In the genomic region with DNA sequence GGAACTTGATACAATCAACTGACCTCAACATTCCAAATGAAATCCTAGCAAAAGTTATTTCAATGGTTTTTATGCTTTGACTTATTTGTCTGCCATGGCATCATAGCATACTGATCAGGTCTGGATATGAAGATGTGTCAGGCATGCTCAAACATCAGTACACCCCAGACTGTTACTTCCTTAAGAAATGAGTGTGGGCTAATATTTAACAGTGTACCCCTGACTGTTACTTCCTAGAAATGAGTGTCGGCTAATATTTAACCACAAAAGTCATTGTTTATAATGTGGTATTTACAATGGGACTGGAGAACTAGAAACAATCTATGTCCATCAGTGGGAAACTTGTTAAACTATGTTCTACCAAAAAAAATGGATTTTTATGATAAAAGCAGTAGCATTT, we compare ENCODE assay signal across 20 cellular contexts. TPM values are rescaled to one million over a fixed set of nuclear protein-coding genes. Genes with fewer than 3 reads are reported as not detected.
DNase-seq lines count a peak whose midpoint lies in the region; ATAC-seq, FAIRE-seq and TF ChIP-seq lines count a peak whose summit lies in the region.
"Had no signal": no experiment of that assay in that cellular context is flagged by ENCODE, and none has a peak within 500 bp of the region (broad histone marks: within the 10 kb centered on the region; RNA-seq: fewer than 3 reads in every experiment).

No MANE protein-coding gene starts in this region.

- 27 to 41% methylated on average over 1 of the region's 1 CpG for WGBS in pancreas, 2 donors

- BruUV-seq in Calu3 (replicated peaks; lab: Mats Ljungman, UMichigan), result no TSS peak

- H3K27ac ChIP-seq in cingulate gyrus (ENCODE audit: low read depth, low read length) (peak overlapping the region; percentile 12), pancreas (no peak overlapping the region)
- H3K27ac ChIP-seq: adrenal gland, neural progenitor cell, psoas muscle, spleen had no signal

- no peak overlapping the region for H3K27ac Mint-ChIP-seq in Calu3 (ENCODE audit: unreplicated experiment)
- H3K27ac Mint-ChIP-seq: activated CD4-positive, alpha-beta T cell treated with anti-CD3 and anti-CD28 coated beads, Interleukin-2, amount 10 ng/mL, durations not matched to agents 24 days and 14 days; CD8-positive, alpha-beta T cell; dendritic cell treated with granulocyte-macrophage colony-stimulating factor and Interleukin-4, amounts not matched to agents 40 ng/mL and 50 ng/mL, for 4 days; T-cell had no signal

- CTCF ChIA-PET in Calu3 (lab: Charles Lee), result no interaction called here

- H3K27me3 Mint-ChIP-seq in Calu3 (ENCODE audit: unreplicated experiment), result no peaks in the 10 kb centered on the region

- intact Hi-C loops in pancreas (cut with DNase I), result no loop called here
- intact Hi-C loops in Calu3 (cut with micrococcal nuclease; ENCODE audit: unreplicated experiment), result no loop called here

- H3K4me1 ChIP-seq in pancreas, result peaks cover 0 to 3% (median 0%) of the 10 kb centered on the region in 3 donors
- H3K4me1 ChIP-seq: adrenal gland, neural progenitor cell, psoas muscle, spleen had no signal

- FAIRE-seq in pancreas (lab: Jason Lieb, UNC), result no peak

- no peak for DNase-seq in pancreas
- no peak for DNase-seq in Calu3
- no peak for DNase-seq in stimulated activated CD4-positive, alpha-beta T cell treated with anti-CD3 and anti-CD28 coated beads, Interleukin-15, amount 100 ng/mL, for 24 hours
- DNase-seq in NCI-H2171 treated with DMSO at 0.1 percent for 48 hours (lab: John Stamatoyannopoulos, UW), result no peak
- no peak for DNase-seq in GM13976 (ENCODE audit: low spot score)
- DNase-seq: activated CD4-positive, alpha-beta T cell treated with anti-CD3 and anti-CD28 coated beads, Interleukin-2, amount 10 ng/mL, durations not matched to agents 24 days and 14 days; activated effector memory CD4-positive, alpha-beta T cell treated with anti-CD3 and anti-CD28 coated beads, Interleukin-2, amount 50 U/mL, for 16 hours; adrenal gland; CD8-positive, alpha-beta T cell; NCI-H1436; NCI-H69; psoas muscle; spleen; T-cell had no signal

- no peak for TF ChIP-seq CTCF in pancreas (IDR thresholded peaks at IDR 0.05)
- no peak for TF ChIP-seq CTCF in Calu3 (IDR thresholded peaks at IDR 0.05; ENCODE audit: unreplicated experiment)
- TF ChIP-seq CTCF in GM13976 (IDR thresholded peaks at IDR 0.05; ENCODE audit: borderline replicate concordance, control extremely low read depth, extremely low read depth, insufficient read depth, missing control alignments), result no peak

- H3K4me3 ChIP-seq in pancreas, result no peak overlapping the region
- H3K4me3 ChIP-seq: adrenal gland, neural progenitor cell, psoas muscle, spleen had no signal

- no peaks in the 10 kb centered on the region for H3K27me3 ChIP-seq in pancreas
- H3K27me3 ChIP-seq: adrenal gland, neural progenitor cell, spleen had no signal

- in situ Hi-C loops in GM13976 (cut with MboI; ENCODE audit: low sequenced_read_pairs, unreplicated experiment), result no loop called here

- H3K4me1 Mint-ChIP-seq in Calu3 (ENCODE audit: low read depth, unreplicated experiment), result peaks cover 43% of the 10 kb centered on the region
- H3K4me1 Mint-ChIP-seq: activated CD4-positive, alpha-beta T cell treated with anti-CD3 and anti-CD28 coated beads, Interleukin-2, amount 10 ng/mL, durations not matched to agents 24 days and 14 days; neural progenitor cell; T-cell had no signal

- H3K36me3 ChIP-seq in pancreas, result no peaks in the 10 kb centered on the region
- H3K36me3 ChIP-seq: adrenal gland, neural progenitor cell, spleen had no signal

- no peaks in the 10 kb centered on the region for H3K9me3 Mint-ChIP-seq in Calu3 (ENCODE audit: low read depth, unreplicated experiment)
- H3K9me3 Mint-ChIP-seq: dendritic cell treated with granulocyte-macrophage colony-stimulating factor and Interleukin-4, amounts not matched to agents 40 ng/mL and 50 ng/mL, for 4 days; neural progenitor cell had no signal

- H3K4me3 Mint-ChIP-seq in Calu3 (ENCODE audit: low read depth, unreplicated experiment), result no peak overlapping the region
- H3K4me3 Mint-ChIP-seq: activated CD4-positive, alpha-beta T cell treated with anti-CD3 and anti-CD28 coated beads, Interleukin-2, amount 10 ng/mL, durations not matched to agents 24 days and 14 days; CD8-positive, alpha-beta T cell; dendritic cell treated with granulocyte-macrophage colony-stimulating factor and Interleukin-4, amounts not matched to agents 40 ng/mL and 50 ng/mL, for 4 days; neural progenitor cell; T-cell had no signal

- no peaks in the 10 kb centered on the region for H3K9me3 ChIP-seq in pancreas
- H3K9me3 ChIP-seq: adrenal gland, psoas muscle had no signal

- ATAC-seq in GM18861 (IDR thresholded peaks at IDR 0.05; ENCODE audit: unreplicated experiment), result peak; percentile 67
- ATAC-seq in HG02981 (IDR thresholded peaks at IDR 0.05; ENCODE audit: unreplicated experiment), result peak; percentile 51
- ATAC-seq in pancreas, result peak in 3 of 4 donors; percentile 57 to 77 (median 59)
- ATAC-seq: CD8-positive, alpha-beta T cell; HCT116; psoas muscle; T-cell had no signal

- peaks cover 5% of the 10 kb centered on the region for H3K36me3 Mint-ChIP-seq in Calu3 (ENCODE audit: insufficient read depth, unreplicated experiment)
- H3K36me3 Mint-ChIP-seq: neural progenitor cell had no signal

RNA-seq across cellular contexts. Expression of a gene that starts 38.1 kb away (rescaled TPM):
- total RNA-seq in pancreas (10 to 100 TPM in 4 of 6 donors, 1 to 10 TPM in 2; 8.0 to 14.1 (median 12.2) TPM), Calu3 (2022) (40.5 and 42.3 TPM in 2 replicates)
- 10 to 100 TPM in 1 of 2 donors, 1 to 10 TPM in 1; 9.7 to 13.8 TPM for polyA plus RNA-seq in pancreas

RNA-seq across cellular contexts. Expression of a gene that starts 56.4 kb away (rescaled TPM):
- total RNA-seq in pancreas (1 to 10 TPM; 1.8 to 4.7 (median 2.9) TPM), Calu3 (2022) (16.9 and 18.2 TPM in 2 replicates)
- 1 to 10 TPM; 3.4 to 6.6 TPM for polyA plus RNA-seq in pancreas
